Comparison of ENCODE assay signal across 9 cellular contexts in the genomic region with DNA sequence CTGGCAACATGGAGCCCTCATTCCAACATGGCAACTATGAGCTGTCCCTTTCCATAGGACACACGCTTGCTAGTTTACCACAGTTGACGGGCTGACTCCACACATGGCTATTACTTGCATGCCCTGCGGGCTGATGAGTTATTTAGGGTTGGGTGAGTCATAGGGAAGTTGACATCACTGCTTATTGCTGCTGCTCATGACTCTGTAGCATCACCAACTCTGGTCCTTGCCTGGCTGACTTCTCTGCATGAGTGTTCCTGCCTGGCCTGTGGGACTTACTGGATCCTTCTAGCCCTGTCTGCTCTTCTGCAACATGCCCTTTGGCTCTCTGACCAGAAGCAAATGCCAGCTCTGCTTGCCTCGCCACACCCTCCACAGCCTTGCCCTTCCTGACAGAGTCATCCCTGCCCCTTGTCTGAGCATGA.
A peak's percentile ranks its signal among the peaks of the same experiment; 100 is the strongest.
DNase-seq lines count a peak whose midpoint lies in the region; ATAC-seq and TF ChIP-seq lines count a peak whose summit lies in the region.
"Had no signal": no experiment of that assay in that cellular context is flagged by ENCODE, and none has a peak within 500 bp of the region (broad histone marks: within the 10 kb centered on the region; RNA-seq: fewer than 3 reads in every experiment).

No MANE protein-coding gene starts in this region.

- H3K4me3 Mint-ChIP-seq in Calu3 (ENCODE audit: low read depth, unreplicated experiment) = no peak overlapping the region

- no peak overlapping the region for H3K4me3 ChIP-seq in choroid plexus epithelial cell (ENCODE audit: low read depth, low read length)
- no peak overlapping the region for H3K4me3 ChIP-seq in osteoblast (ENCODE audit: insufficient read depth, low read length)
- no peak overlapping the region for H3K4me3 ChIP-seq in dorsolateral prefrontal cortex
- H3K4me3 ChIP-seq: BLaER1 had no signal

- CTCF ChIA-PET in Calu3 (lab: Charles Lee) = no interaction called here

- intact Hi-C loops in dorsolateral prefrontal cortex (cut with DNase I) (no loop called here), Calu3 (cut with micrococcal nuclease; ENCODE audit: unreplicated experiment) (no loop called here)

- H3K36me3 Mint-ChIP-seq in Calu3 (ENCODE audit: insufficient read depth, unreplicated experiment) = no peaks in the 10 kb centered on the region

- H3K27ac ChIP-seq in osteoblast (ENCODE audit: low read depth, low read length) (peak overlapping the region; percentile 94), dorsolateral prefrontal cortex (no peak overlapping the region)
- H3K27ac ChIP-seq: BLaER1 had no signal

- H3K9me3 ChIP-seq in osteoblast (ENCODE audit: low read depth, low read length) = no peaks in the 10 kb centered on the region
- H3K9me3 ChIP-seq: BLaER1 had no signal

- H4K20me1 ChIP-seq in osteoblast (ENCODE audit: insufficient read depth, low read length) = no peaks in the 10 kb centered on the region
- H4K20me1 ChIP-seq: BLaER1 had no signal

- peaks cover 12% of the 10 kb centered on the region for H3K4me1 ChIP-seq in osteoblast (ENCODE audit: insufficient read depth, low read length)

- no peak overlapping the region for H2AFZ ChIP-seq in osteoblast (ENCODE audit: low read length)

- peak overlapping the region; percentile 25 for H3K4me2 ChIP-seq in osteoblast (ENCODE audit: insufficient read depth, low read length)
- H3K4me2 ChIP-seq: BLaER1 had no signal

- no peak for TF ChIP-seq CTCF in choroid plexus epithelial cell (conservative IDR thresholded peaks at IDR 0.05; ENCODE audit: low read depth, low read length)
- no peak for TF ChIP-seq CTCF in osteoblast (IDR thresholded peaks at IDR 0.05; ENCODE audit: extremely low read depth, low read depth, low read length)
- no peak for TF ChIP-seq CTCF in dorsolateral prefrontal cortex (IDR thresholded peaks at IDR 0.05 in 54 of 56, conservative IDR thresholded peaks at IDR 0.05 in 2 of 56; ENCODE audit: low read depth in 1 of 56, partially characterized antibody in 56 of 56)
- TF ChIP-seq CTCF in Calu3 (IDR thresholded peaks at IDR 0.05; ENCODE audit: unreplicated experiment) = no peak

- H3K27me3 ChIP-seq in osteoblast (ENCODE audit: insufficient read depth, low read length) = no peaks in the 10 kb centered on the region
- H3K27me3 ChIP-seq in dorsolateral prefrontal cortex = no peaks in the 10 kb centered on the region
- H3K27me3 ChIP-seq: BLaER1 had no signal

- H3K79me2 ChIP-seq in osteoblast (ENCODE audit: insufficient read depth, low read length) = no peaks in the 10 kb centered on the region

- no peaks in the 10 kb centered on the region for H3K9me3 Mint-ChIP-seq in Calu3 (ENCODE audit: low read depth, unreplicated experiment)

- H3K27me3 Mint-ChIP-seq in Calu3 (ENCODE audit: unreplicated experiment) = no peaks in the 10 kb centered on the region

- peak; percentile 97 to 99 for ATAC-seq in activated CD4-positive, CD25-positive, alpha-beta regulatory T cell treated with anti-CD3 and anti-CD28 coated beads, Interleukin-2, amount 50 U/mL, for 24 hours
- peak; percentile 95 for ATAC-seq in HG02588 (IDR thresholded peaks at IDR 0.05; ENCODE audit: unreplicated experiment)

- DNase-seq in activated CD4-positive, CD25-positive, alpha-beta regulatory T cell (lab: John Stamatoyannopoulos, UW) = no peak
- DNase-seq in NCI-H226 (peak; percentile 99), choroid plexus epithelial cell (ENCODE audit: low read depth) (peak; percentile 98), osteoblast (ENCODE audit: insufficient read length, low spot score, missing footprints) (peak; percentile 95), dorsolateral prefrontal cortex (no peak), Calu3 (no peak)

- H3K4me1 Mint-ChIP-seq in Calu3 (ENCODE audit: low read depth, unreplicated experiment) = no peaks in the 10 kb centered on the region

- no TSS peak for BruUV-seq in Calu3 (replicated peaks; lab: Mats Ljungman, UMichigan)

- H3K27ac Mint-ChIP-seq in Calu3 (ENCODE audit: unreplicated experiment) = no peak overlapping the region

- peaks cover 28% of the 10 kb centered on the region for H3K36me3 ChIP-seq in osteoblast (ENCODE audit: insufficient read depth, low read length)

Comparison
In these comparisons a context has a peak if more than half of its experiments do, and no peak if none do; other contexts are left out.
1. DNase-seq: peak in NCI-H226 (single experiment), choroid plexus epithelial cell (single experiment) and osteoblast (single experiment); none in activated CD4-positive, CD25-positive, alpha-beta regulatory T cell (0 of 4), dorsolateral prefrontal cortex (0 of 10) and Calu3 (single experiment).